Comparison of ENCODE assay signal across 9 cellular contexts in genomic region chr4:95510145-95510544, GRCh38. TPM values are rescaled to one million over a fixed set of nuclear protein-coding genes. Genes with fewer than 3 reads are reported as not detected.
DNase-seq lines count a peak whose midpoint lies in the region; ATAC-seq and TF ChIP-seq lines count a peak whose summit lies in the region.
"Had no signal": no experiment of that assay in that cellular context is flagged by ENCODE, and none has a peak within 500 bp of the region (broad histone marks: within the 10 kb centered on the region; RNA-seq: fewer than 3 reads in every experiment).

No MANE protein-coding gene starts in this region.

- ATAC-seq in HG03280 (IDR thresholded peaks at IDR 0.05; ENCODE audit: unreplicated experiment), result no peak

- H3K4me1 ChIP-seq in breast epithelium, result peaks cover 0 to 7% of the 10 kb centered on the region in 2 donors

- intact Hi-C loops in breast epithelium (cut with DNase I; ENCODE audit: low total_unique reads), result loop anchor here (5.0 kb wide), 1 partner anchor 42 kb away; no protein-coding TSS in a partner anchor
- intact Hi-C loops in activated CD4-positive, alpha-beta memory T cell treated with anti-CD3 and anti-CD28 coated beads for 36 hours (cut with micrococcal nuclease), result loop anchor here (5.0 kb wide), 1 partner anchor 343 kb away; no protein-coding TSS in a partner anchor

- H3K4me3 Mint-ChIP-seq in neural crest cell, result no peak overlapping the region
- no peak overlapping the region for H3K4me3 Mint-ChIP-seq in activated CD4-positive, alpha-beta memory T cell treated with anti-CD3 and anti-CD28 coated beads for 36 hours
- H3K4me3 Mint-ChIP-seq: IgD-negative memory B cell had no signal

- H3K27ac Mint-ChIP-seq in neural crest cell (ENCODE audit: unreplicated experiment), result no peak overlapping the region
- no peak overlapping the region for H3K27ac Mint-ChIP-seq in activated CD4-positive, alpha-beta memory T cell treated with anti-CD3 and anti-CD28 coated beads for 36 hours
- H3K27ac Mint-ChIP-seq: IgD-negative memory B cell had no signal

- no peak for TF ChIP-seq POLR2A in breast epithelium (IDR thresholded peaks at IDR 0.05)

- no peak overlapping the region for H3K27ac ChIP-seq in breast epithelium

- DNase-seq in LoVo (ENCODE audit: low spot score) (peak; percentile 12), breast epithelium (ENCODE audit: low spot score in 2 of 2) (no peak), neural crest cell (ENCODE audit: low read depth, low spot score) (no peak), NCI-H2029 (lab: John Stamatoyannopoulos, UW) (no peak)
- no peak for DNase-seq in effector CD4-positive, alpha-beta T cell
- no peak for DNase-seq in activated CD4-positive, alpha-beta memory T cell treated with anti-CD3 and anti-CD28 coated beads for 36 hours

- CTCF ChIA-PET in activated CD4-positive, alpha-beta memory T cell treated with anti-CD3 and anti-CD28 coated beads for 36 hours (lab: Charles Lee), result no interaction called here

- H3K9me3 Mint-ChIP-seq in neural crest cell, result peaks cover 2% of the 10 kb centered on the region
- H3K9me3 Mint-ChIP-seq in activated CD4-positive, alpha-beta memory T cell treated with anti-CD3 and anti-CD28 coated beads for 36 hours, result no peaks in the 10 kb centered on the region
- H3K9me3 Mint-ChIP-seq: IgD-negative memory B cell had no signal

- H3K4me1 Mint-ChIP-seq in neural crest cell, result peaks cover 30% of the 10 kb centered on the region
- peaks cover 5% of the 10 kb centered on the region for H3K4me1 Mint-ChIP-seq in activated CD4-positive, alpha-beta memory T cell treated with anti-CD3 and anti-CD28 coated beads for 36 hours (ENCODE audit: low read depth)
- H3K4me1 Mint-ChIP-seq: IgD-negative memory B cell had no signal

- no peaks in the 10 kb centered on the region for H3K9me3 ChIP-seq in breast epithelium

- H3K27me3 ChIP-seq in breast epithelium, result no peaks in the 10 kb centered on the region

- H3K36me3 ChIP-seq in breast epithelium, result no peaks in the 10 kb centered on the region

- H3K27me3 Mint-ChIP-seq in neural crest cell (ENCODE audit: low read depth), result no peaks in the 10 kb centered on the region
- peaks cover 3% of the 10 kb centered on the region for H3K27me3 Mint-ChIP-seq in activated CD4-positive, alpha-beta memory T cell treated with anti-CD3 and anti-CD28 coated beads for 36 hours
- H3K27me3 Mint-ChIP-seq: IgD-negative memory B cell had no signal

- no peak overlapping the region for H3K4me3 ChIP-seq in breast epithelium

- H3K36me3 Mint-ChIP-seq in neural crest cell (ENCODE audit: low read depth), result no peaks in the 10 kb centered on the region
- no peaks in the 10 kb centered on the region for H3K36me3 Mint-ChIP-seq in activated CD4-positive, alpha-beta memory T cell treated with anti-CD3 and anti-CD28 coated beads for 36 hours
- H3K36me3 Mint-ChIP-seq: IgD-negative memory B cell had no signal

- TF ChIP-seq CTCF in GM12872 (IDR thresholded peaks at IDR 0.05; ENCODE audit: insufficient read depth, low read depth, low read length) (peak; percentile 27; the same call in 2 of the 3 replicates), breast epithelium (IDR thresholded peaks at IDR 0.05) (peak; percentile 29 to 51 (median 31)), neural crest cell (conservative IDR thresholded peaks at IDR 0.05) (peak; percentile 83)

- POLR2A ChIA-PET in activated CD4-positive, alpha-beta memory T cell treated with anti-CD3 and anti-CD28 coated beads for 36 hours (lab: Charles Lee), result no interaction called here

RNA-seq across cellular contexts. Expression of gene UNC5C, which starts 38.6 kb away (rescaled TPM):
- 10 to 100 TPM in 1 of 3 donors, 1 to 10 TPM in 2; 6.2 to 20.9 (median 6.2) TPM for total RNA-seq in breast epithelium
- total RNA-seq in neural crest cell, result 6.5 and 7.8 TPM in 2 replicates
- total RNA-seq in activated CD4-positive, alpha-beta memory T cell treated with anti-CD3 and anti-CD28 coated beads for 36 hours, result not detected

Comparison
In these comparisons a context has a peak if more than half of its experiments do, and no peak if none do; other contexts are left out.
1. CTCF ChIP-seq: peak in every context shown above with its lines; median percentile 83 in neural crest cell; 31 in breast epithelium; 27 in GM12872.